ENCODE assay signal across 7 cellular contexts in genomic region chr4:98467627-98468072, GRCh38.
DNase-seq lines count a peak whose midpoint lies in the region; ATAC-seq, FAIRE-seq and TF ChIP-seq lines count a peak whose summit lies in the region.

No MANE protein-coding gene starts in this region.

- POLR2A ChIA-PET in GM12878 (lab: Charles Lee): interaction anchor here (1.0 to 1.1 kb wide), 2 partner anchors 17 to 172 kb away, joined by 4 to 6 read pairs; no protein-coding TSS in a partner anchor

- no peaks in the 10 kb centered on the region for H3K79me2 ChIP-seq in GM12878 (ENCODE audit: control insufficient read depth, insufficient read depth, low read length)

- CTCF ChIA-PET in GM12878 (lab: Yijun Ruan, JAX): interaction anchor here (0.6 to 3.3 kb wide), 61 partner anchors 8 to 995 kb away, joined by 3 to 25 read pairs (median 5); partner anchors contain the start of genes EIF4E, METAP1 and STPG2

- RAD21 ChIA-PET in GM12878 (lab: Charles Lee; ENCODE audit: unreplicated experiment): interaction anchor here (0.6 to 2.6 kb wide), 42 partner anchors 8 to 996 kb away, joined by 3 to 17 read pairs (median 4); partner anchors contain the start of genes METAP1 and TSPAN5

- FAIRE-seq in GM12892 (lab: Jason Lieb, UNC): peak; percentile 87
- peak; percentile 88 for FAIRE-seq in GM12878 (lab: Jason Lieb, UNC)

- H3K9me3 ChIP-seq in GM12878 (replicated peaks; ENCODE audit: control insufficient read depth, insufficient read depth, low read length) (no peaks in the 10 kb centered on the region), gastrocnemius medialis (no peaks in the 10 kb centered on the region)

- peaks cover 0 to 2% of the 10 kb centered on the region in 2 experiments; a peak in 1 of 4 replicates for H3K27me3 ChIP-seq in GM12878 (replicated peaks in 1 of 2; ENCODE audit: control insufficient read depth in 2 of 2, insufficient read depth in 2 of 2, low read length in 1 of 2)
- H3K27me3 ChIP-seq in gastrocnemius medialis: no peaks in the 10 kb centered on the region

- H3K4me1 ChIP-seq in GM12878 (ENCODE audit: control insufficient read depth, insufficient read depth, low read length): no peaks in the 10 kb centered on the region
- peaks cover 3 to 5% of the 10 kb centered on the region in 2 donors for H3K4me1 ChIP-seq in gastrocnemius medialis

- intact Hi-C loops in GM12878 (cut with micrococcal nuclease; ENCODE audit: unreplicated experiment): loop anchor here (2.0 to 5.0 kb wide), 4 partner anchors 315 to 937 kb away; no protein-coding TSS in a partner anchor
- intact Hi-C loops in gastrocnemius medialis (cut with DNase I; ENCODE audit: low total_unique reads): loop anchor here (2.0 to 10.0 kb wide), 3 partner anchors 187 to 995 kb away; partner anchors contain the start of gene TSPAN5

- SMC1A ChIA-PET in GM12878 (lab: Charles Lee; ENCODE audit: uncharacterized antibody, unreplicated experiment): interaction anchor here (0.5 to 3.4 kb wide), 51 partner anchors 11 to 994 kb away, joined by 3 to 37 read pairs (median 4); partner anchors contain the start of gene EIF4E

- TF ChIP-seq RAD21 in GM12878 (IDR thresholded peaks at IDR 0.05; ENCODE audit: insufficient read depth, low read depth, low read length): peak; percentile 95

- H3K9ac ChIP-seq in GM12878 (ENCODE audit: control insufficient read depth, insufficient read depth, low read length): no peak overlapping the region

- H2AFZ ChIP-seq in GM12878 (ENCODE audit: control insufficient read depth, low read depth, low read length): peak overlapping the region; percentile 42

- H3K27ac ChIP-seq in GM12878 (ENCODE audit: control insufficient read depth, insufficient read depth) (no peak overlapping the region), gastrocnemius medialis (no peak overlapping the region)

- H3K36me3 ChIP-seq in GM12878 (ENCODE audit: control insufficient read depth in 2 of 2, insufficient read depth in 2 of 2, low read length in 1 of 2): no peaks in the 10 kb centered on the region
- H3K36me3 ChIP-seq in gastrocnemius medialis: no peaks in the 10 kb centered on the region

- in situ Hi-C loops in GM12878 (cut with MboI): loop anchor here (25.0 kb wide), 1 partner anchor 945 kb away; no protein-coding TSS in a partner anchor
- in situ Hi-C loops in gastrocnemius medialis (cut with MboI; ENCODE audit: low sequenced_read_pairs in 4 of 4): loop anchor here in 3 of 4 donors (10.0 to 25.0 kb wide), 3 partner anchors 470 to 995 kb away; partner anchors contain the start of gene EIF4E (in 1 of the 3)

- H3K4me3 ChIP-seq in GM12878 (no peak overlapping the region), gastrocnemius medialis (peak overlapping the region; percentile 32 to 61 (median 47))

- H3K4me2 ChIP-seq in GM12878 (ENCODE audit: control insufficient read depth, insufficient read depth): peak overlapping the region; percentile 61; the same call in 1 of the 2 replicates

- no peaks in the 10 kb centered on the region for H4K20me1 ChIP-seq in GM12878 (ENCODE audit: control insufficient read depth, insufficient read depth)

- peak; percentile 33 for DNase-seq in GM12892 (ENCODE audit: insufficient read length)
- DNase-seq in NCI-H1417 (lab: John Stamatoyannopoulos, UW): peak; percentile 68 to 91 (median 76)
- peak; percentile 45 for DNase-seq in T1000 (lab: John Stamatoyannopoulos, UW)
- DNase-seq in GM12878 (ENCODE audit: low read depth, low spot score): no peak
- peak; percentile 68 for DNase-seq in iPS DF 4.7 (ENCODE audit: extremely low read depth, low spot score)
- peak; percentile 46 to 56 for DNase-seq in gastrocnemius medialis

- TF ChIP-seq CTCF in GM12878 (IDR thresholded peaks at IDR 0.05 in 2 of 3, conservative IDR thresholded peaks at IDR 0.05 in 1 of 3; ENCODE audit: control insufficient read depth in 2 of 3, extremely low read depth in 1 of 3, insufficient read depth in 1 of 3, low read depth in 3 of 3, low read length in 3 of 3) (peak; percentile 74 to 90 (median 76)), gastrocnemius medialis (IDR thresholded peaks at IDR 0.05 in 4 of 5, conservative IDR thresholded peaks at IDR 0.05 in 1 of 5) (peak; percentile 38 to 73 (median 66))

- TF ChIP-seq EP300 in GM12878 (IDR thresholded peaks at IDR 0.05; ENCODE audit: borderline replicate concordance in 1 of 2, control insufficient read depth in 1 of 2, low read depth in 2 of 2, low read length in 2 of 2): no peak

- BruUV-seq in GM12878 (replicated peaks; lab: Mats Ljungman, UMichigan): no TSS peak

- 3% methylated on average over 20 of the region's 20 CpGs for WGBS in GM12878 (ENCODE audit: insufficient coverage, insufficient replicate concordance, low lambda C conversion rate, missing lambda C conversion rate)

- TF ChIP-seq POLR2A in GM12892 (IDR thresholded peaks at IDR 0.05; ENCODE audit: low read depth, low read length): no peak
- no peak for TF ChIP-seq POLR2A in GM12878 (IDR thresholded peaks at IDR 0.05; ENCODE audit: low read depth, low read length)
- TF ChIP-seq POLR2A in gastrocnemius medialis (IDR thresholded peaks at IDR 0.05): no peak

- ATAC-seq in HG02763 (IDR thresholded peaks at IDR 0.05; ENCODE audit: unreplicated experiment) (peak; percentile 99), GM12878 (peak; percentile 98), gastrocnemius medialis (peak; percentile 93 to 99)

TF ChIP-seq in GM12878, 131 proteins besides CTCF, POLR2A, EP300 and RAD21 (continues in another document):
- TF ChIP-seq RUNX3 (IDR thresholded peaks at IDR 0.05; ENCODE audit: low read length): peak; percentile 40; the same call in 1 of the 2 replicates
- no peak for TF ChIP-seq CUX1 (IDR thresholded peaks at IDR 0.05; ENCODE audit: insufficient replicate concordance, low read depth, low read length)
- TF ChIP-seq TCF12 (IDR thresholded peaks at IDR 0.05; ENCODE audit: low read depth, low read length): no peak
- no peak for TF ChIP-seq RCOR1 (conservative IDR thresholded peaks at IDR 0.05; ENCODE audit: low read depth, low read length)
- TF ChIP-seq TCF3 (IDR thresholded peaks at IDR 0.05; ENCODE audit: borderline replicate concordance, insufficient read depth, low read depth, low read length): no peak
- TF ChIP-seq IKZF1 (conservative IDR thresholded peaks at IDR 0.05): 0 out of 2 replicates have a peak, but pooled peaks have one; percentile 34
- TF ChIP-seq SMAD5 (IDR thresholded peaks at IDR 0.05; ENCODE audit: low read depth): no peak
- TF ChIP-seq SUZ12 (IDR thresholded peaks at IDR 0.05; ENCODE audit: unreplicated experiment): no peak
- TF ChIP-seq ASH2L (IDR thresholded peaks at IDR 0.05; ENCODE audit: borderline replicate concordance, low read depth): no peak
- no peak for TF ChIP-seq ZSCAN29 (IDR thresholded peaks at IDR 0.05)
- no peak for TF ChIP-seq HCFC1 (IDR thresholded peaks at IDR 0.05; ENCODE audit: low read length)
